ENCODE assay signal across 9 cellular contexts in the genomic region with DNA sequence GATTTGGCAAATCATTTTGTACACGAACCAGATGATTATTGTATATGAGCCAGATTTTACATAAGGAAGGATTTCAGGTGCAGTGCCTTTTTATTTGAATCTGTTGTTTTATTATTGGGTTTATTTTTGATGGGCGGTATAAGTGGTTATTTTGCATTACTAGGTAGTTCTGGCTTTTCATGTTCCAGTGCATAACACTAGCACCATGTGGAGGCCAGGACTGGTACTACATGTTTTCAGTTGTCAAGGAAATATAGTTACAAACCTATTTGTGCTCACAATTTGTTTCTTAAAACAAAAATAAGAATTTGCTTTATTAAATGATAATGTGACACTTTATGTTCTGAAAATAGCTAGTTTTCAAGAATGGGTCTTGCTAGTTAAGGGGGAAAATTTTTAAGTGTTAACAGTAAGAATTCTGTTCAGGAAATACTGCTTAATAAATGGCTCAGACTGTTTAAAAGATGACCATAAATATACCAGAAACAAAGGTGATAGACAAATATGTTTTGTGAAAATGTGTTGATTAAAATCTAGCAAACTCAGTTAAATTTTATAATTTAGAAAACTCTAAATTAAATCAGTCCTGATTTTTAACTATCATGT. TPM values are rescaled to one million over a fixed set of nuclear protein-coding genes. Genes with fewer than 3 reads are reported as not detected.
DNase-seq lines count a peak whose midpoint lies in the region; ATAC-seq and TF ChIP-seq lines count a peak whose summit lies in the region.
"Had no signal": no experiment of that assay in that cellular context is flagged by ENCODE, and none has a peak within 500 bp of the region (broad histone marks: within the 10 kb centered on the region; RNA-seq: fewer than 3 reads in every experiment).

No MANE protein-coding gene starts in this region.

- H3K4me1 Mint-ChIP-seq in immature natural killer cell: no peaks in the 10 kb centered on the region

- no peak overlapping the region for H3K4me3 Mint-ChIP-seq in immature natural killer cell

- no peak for TF ChIP-seq POLR2A in stomach (IDR thresholded peaks at IDR 0.05)

- H3K36me3 Mint-ChIP-seq in immature natural killer cell: peaks cover 0 to 2% (median 0%) of the 10 kb centered on the region in 3 donors

- intact Hi-C loops in stomach (cut with DNase I; ENCODE audit: low total_unique reads): loop anchor here (5.0 kb wide), 1 partner anchor 244 kb away; no protein-coding TSS in a partner anchor

- H3K27ac ChIP-seq in DND-41 (ENCODE audit: low read length) (no peak overlapping the region), RWPE2 (ENCODE audit: poor library complexity, severe bottlenecking) (no peak overlapping the region), stomach (no peak overlapping the region)

- H3K27me3 Mint-ChIP-seq in immature natural killer cell (ENCODE audit: low read depth in 3 of 3): peaks cover 0 to 2% (median 2%) of the 10 kb centered on the region in 3 donors

- no peak for TF ChIP-seq EP300 in stomach (IDR thresholded peaks at IDR 0.05)

- ATAC-seq in DND-41 (ENCODE audit: insufficient read depth, low read depth) (peak; percentile 61; the same call in 1 of the 3 replicates), GM21367 (IDR thresholded peaks at IDR 0.05; ENCODE audit: unreplicated experiment) (peak; percentile 88), RWPE2 (ENCODE audit: low read depth) (no peak)

- H4K20me1 ChIP-seq in DND-41 (ENCODE audit: insufficient read depth, low read length): no peaks in the 10 kb centered on the region

- WGBS in stomach, 5 donors: 5 to 15% (median 8%) methylated on average over 2 of the region's 2 CpGs

- H3K9me3 ChIP-seq in DND-41 (ENCODE audit: insufficient read depth, low read length, severe bottlenecking) (no peaks in the 10 kb centered on the region), RWPE2 (ENCODE audit: severe bottlenecking) (no peaks in the 10 kb centered on the region), stomach (no peaks in the 10 kb centered on the region)

- no peaks in the 10 kb centered on the region for H3K27me3 ChIP-seq in DND-41 (ENCODE audit: insufficient read depth, low read length, poor library complexity)
- H3K27me3 ChIP-seq in RWPE2 (ENCODE audit: insufficient read depth, poor library complexity, severe bottlenecking): peaks cover 5% of the 10 kb centered on the region
- no peaks in the 10 kb centered on the region for H3K27me3 ChIP-seq in stomach

- peaks cover 4 to 38% (median 12%) of the 10 kb centered on the region in 6 donors for H3K9me3 Mint-ChIP-seq in immature natural killer cell

- no peak overlapping the region for H3K9ac ChIP-seq in DND-41 (ENCODE audit: low read depth, low read length)

- H3K27ac Mint-ChIP-seq in immature natural killer cell: no peak overlapping the region

- no peak overlapping the region for H3K4me3 ChIP-seq in DND-41 (ENCODE audit: low read depth in 1 of 2, low read length in 2 of 2)
- no peak overlapping the region for H3K4me3 ChIP-seq in RWPE2 (ENCODE audit: severe bottlenecking)
- no peak overlapping the region for H3K4me3 ChIP-seq in fibroblast of the aortic adventitia (ENCODE audit: low read depth, low read length)
- no peak overlapping the region for H3K4me3 ChIP-seq in stomach

- H3K36me3 ChIP-seq in DND-41 (ENCODE audit: insufficient read depth, low read length): no peaks in the 10 kb centered on the region
- H3K36me3 ChIP-seq in RWPE2 (ENCODE audit: low read depth): no peaks in the 10 kb centered on the region
- H3K36me3 ChIP-seq in stomach: no peaks in the 10 kb centered on the region

- H3K4me2 ChIP-seq in DND-41 (ENCODE audit: insufficient read depth, low read length): no peak overlapping the region

- H3K4me1 ChIP-seq in DND-41 (ENCODE audit: insufficient read depth, low read length) (no peaks in the 10 kb centered on the region), RWPE2 (ENCODE audit: insufficient read depth, poor library complexity, severe bottlenecking) (no peaks in the 10 kb centered on the region), stomach (no peaks in the 10 kb centered on the region)

- H2AFZ ChIP-seq in DND-41 (ENCODE audit: low read depth, low read length): no peak overlapping the region

- no peaks in the 10 kb centered on the region for H3K79me2 ChIP-seq in DND-41 (ENCODE audit: insufficient read depth, low read length)

- TF ChIP-seq CTCF in DND-41 (IDR thresholded peaks at IDR 0.05; ENCODE audit: borderline replicate concordance, extremely low read depth, low read length, poor library complexity, severe bottlenecking) (peak; percentile 65), RWPE2 (IDR thresholded peaks at IDR 0.05; ENCODE audit: poor library complexity, severe bottlenecking) (peak; percentile 97), fibroblast of the aortic adventitia (IDR thresholded peaks at IDR 0.05; ENCODE audit: insufficient read depth, low read length) (peak; percentile 94), stomach (IDR thresholded peaks at IDR 0.05) (peak in 5 of 7 experiments; percentile 63 to 75 (median 67))

- peak; percentile 16 for DNase-seq in DND-41
- peak; percentile 12 for DNase-seq in HuH-7 (ENCODE audit: low spot score)
- DNase-seq in RWPE2 (ENCODE audit: low spot score): no peak
- peak; percentile 71 for DNase-seq in fibroblast of the aortic adventitia (ENCODE audit: low read depth)
- peak; percentile 37 for DNase-seq in stomach
- DNase-seq in cerebellar nuclear complex (lab: John Stamatoyannopoulos, UW): no peak
- no peak for DNase-seq in immature natural killer cell

RNA-seq across cellular contexts. Expression of a gene that starts 7.1 kb away (rescaled TPM):
- total RNA-seq in fibroblast of the aortic adventitia (ENCODE audit: low replicate concordance): 0.98 and 16.1 TPM in 2 replicates
- 1 to 10 TPM in 2 of 5 donors, under 1 TPM in 2, not detected in 1; 0.29 to 9.2 (median 3.5) TPM for total RNA-seq in stomach
- polyA plus RNA-seq in stomach: 1 to 10 TPM in 1 of 3 donors, under 1 TPM in 2; 0.19 to 1.2 (median 0.93) TPM
- polyA plus RNA-seq in immature natural killer cell: not detected
- total RNA-seq: T-helper 2 cell treated with Interferon-gamma antibody and Interleukin-4, amounts not matched to agents 100 ng/mL and 5 ng/mL, for 36 hours had no signal

Comparison
In these comparisons a context has a peak if more than half of its experiments do, and no peak if none do; other contexts are left out.
1. DNase-seq: peak in DND-41 (single experiment), HuH-7 (single experiment), fibroblast of the aortic adventitia (single experiment) and stomach (single experiment); none in RWPE2 (single experiment), cerebellar nuclear complex (0 of 2) and immature natural killer cell (0 of 3).
2. Peak in every context shown above with its lines, with median percentiles within 50 percentile points of each other: CTCF ChIP-seq.